Comparison of ENCODE assay signal across 1 cellular context in the genomic region with DNA sequence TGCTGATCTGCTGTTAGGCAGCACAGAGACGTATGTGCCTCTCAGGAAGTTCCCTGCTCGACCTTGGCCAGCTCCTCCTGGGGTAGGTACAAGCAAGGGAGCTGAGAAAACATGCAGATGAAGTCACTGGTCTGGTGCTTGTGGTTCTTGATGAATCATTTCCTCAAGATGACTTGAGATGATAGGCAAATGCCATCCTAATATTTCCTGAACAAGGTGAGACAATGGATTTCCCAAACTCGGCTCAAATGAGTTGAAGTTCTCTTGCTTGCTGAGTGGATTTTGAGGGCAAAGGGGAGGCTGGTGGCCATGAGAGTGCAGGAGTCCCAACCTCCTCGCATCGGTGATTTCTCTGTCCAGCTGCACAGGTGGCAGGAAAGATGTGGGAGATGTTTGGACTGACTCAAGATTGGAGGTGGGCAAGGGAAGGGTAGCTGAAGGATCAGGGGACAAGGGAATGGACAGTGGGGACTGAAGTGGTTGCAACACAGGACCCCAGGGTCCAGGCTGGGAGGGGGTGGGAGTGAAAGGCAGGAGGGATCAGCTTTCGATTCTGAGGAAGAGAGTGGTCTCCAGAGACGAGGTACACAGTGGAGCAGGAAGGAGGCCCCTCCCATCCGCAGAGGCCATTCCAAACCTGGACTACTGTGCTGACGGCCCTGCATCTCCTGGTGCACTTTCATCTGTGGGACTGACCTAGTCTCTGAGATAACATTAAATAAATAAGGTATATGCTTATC.
TF ChIP-seq lines count a peak whose summit lies in the region.

No MANE protein-coding gene starts in this region.

TF ChIP-seq in IMR-90, 13 proteins besides CTCF, POLR2A, EP300 and RAD21 (continued from another document):
- TF ChIP-seq, protein P1, sequence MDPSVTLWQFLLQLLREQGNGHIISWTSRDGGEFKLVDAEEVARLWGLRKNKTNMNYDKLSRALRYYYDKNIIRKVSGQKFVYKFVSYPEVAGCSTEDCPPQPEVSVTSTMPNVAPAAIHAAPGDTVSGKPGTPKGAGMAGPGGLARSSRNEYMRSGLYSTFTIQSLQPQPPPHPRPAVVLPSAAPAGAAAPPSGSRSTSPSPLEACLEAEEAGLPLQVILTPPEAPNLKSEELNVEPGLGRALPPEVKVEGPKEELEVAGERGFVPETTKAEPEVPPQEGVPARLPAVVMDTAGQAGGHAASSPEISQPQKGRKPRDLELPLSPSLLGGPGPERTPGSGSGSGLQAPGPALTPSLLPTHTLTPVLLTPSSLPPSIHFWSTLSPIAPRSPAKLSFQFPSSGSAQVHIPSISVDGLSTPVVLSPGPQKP (IDR thresholded peaks at IDR 0.05; ENCODE audit: borderline replicate concordance, low read depth, low read length) = no peak
- TF ChIP-seq FOS (IDR thresholded peaks at IDR 0.05; ENCODE audit: low read depth, low read length) = peak; percentile 7; the same call in 1 of the 2 replicates
- TF ChIP-seq RCOR1 (IDR thresholded peaks at IDR 0.05; ENCODE audit: insufficient replicate concordance, low read length) = no peak
- peak; percentile 58; the same call in 1 of the 2 replicates for TF ChIP-seq BHLHE40 (IDR thresholded peaks at IDR 0.05; ENCODE audit: low read depth, low read length)
